Comparison of ENCODE assay signal across 8 cellular contexts in genomic region chr12:104986022-104986941, GRCh38. TPM values are rescaled to one million over a fixed set of nuclear protein-coding genes. Genes with fewer than 3 reads are reported as not detected.
DNase-seq lines count a peak whose midpoint lies in the region; ATAC-seq and TF ChIP-seq lines count a peak whose summit lies in the region.

Gene NOPCHAP1, plus strand, starts transcription at chr12:104986316. Its CDS starts 37 bp downstream, at chr12:104986353.

- H3K4me3 Mint-ChIP-seq in chondrocyte (ENCODE audit: unreplicated experiment), result peak within 1 kb of the TSS; percentile 83

- TF ChIP-seq POLR2A in GM19193 (IDR thresholded peaks at IDR 0.05; ENCODE audit: extremely low read depth, insufficient read depth, insufficient read length), result peak; percentile 88

- peak within 1 kb of the TSS; percentile 77 for H3K27ac Mint-ChIP-seq in chondrocyte (ENCODE audit: unreplicated experiment)

- H3K9me3 Mint-ChIP-seq in chondrocyte (ENCODE audit: low read depth), result no peaks in the 10 kb centered on the region

- peaks cover 24% of the 10 kb centered on the region for H3K4me1 Mint-ChIP-seq in chondrocyte (ENCODE audit: low read depth)

- H3K36me3 Mint-ChIP-seq in chondrocyte (ENCODE audit: low read depth), result peaks cover 14% of the 10 kb centered on the region

- no peak for TF ChIP-seq CTCF in chondrocyte (IDR thresholded peaks at IDR 0.05)

- peak; percentile 96 for DNase-seq in Ammon's horn (ENCODE audit: low spot score)
- DNase-seq in NCI-H510A (lab: John Stamatoyannopoulos, UW), result peak; percentile 87
- DNase-seq in activated CD4-positive, alpha-beta T cell treated with anti-CD3 and anti-CD28 coated beads for 24 hours (ENCODE audit: low read depth in 2 of 2), result peak; percentile 77 to 85
- DNase-seq in chondrocyte (ENCODE audit: low spot score), result peak; percentile 97
- DNase-seq in kidney tubule cell (ENCODE audit: low spot score), result peak; percentile 88
- DNase-seq in stimulated activated CD4-positive, alpha-beta T cell treated with anti-CD3 and anti-CD28 coated beads, Interleukin-1b, Interleukin-23, amount 100 ng/mL, for 1 hour (ENCODE audit: low read depth in 2 of 2), result peak; percentile 32 to 73

- H3K27me3 Mint-ChIP-seq in chondrocyte (ENCODE audit: low read depth), result no peaks in the 10 kb centered on the region

- ATAC-seq in HG03432 (IDR thresholded peaks at IDR 0.05; ENCODE audit: unreplicated experiment), result peak; percentile 99

RNA-seq across cellular contexts. Expression of gene NOPCHAP1, which starts in this region (rescaled TPM):
- 11.1 to 11.8 TPM (median 11.5 TPM) in 3 replicates for total RNA-seq in chondrocyte

Comparison
In these comparisons a context has a peak if more than half of its experiments do, and no peak if none do; other contexts are left out.
1. Peak in every context shown above with its lines: DNase-seq and ATAC-seq.